In genomic region chr9:73081979-73082657, GRCh38 we compare ENCODE assay signal across 8 cellular contexts.
DNase-seq lines count a peak whose midpoint lies in the region; ATAC-seq and TF ChIP-seq lines count a peak whose summit lies in the region.

No MANE protein-coding gene starts in this region.

- no peak overlapping the region for H3K27ac ChIP-seq in HCT116 (ENCODE audit: low read depth, low read length)
- H3K27ac ChIP-seq in uterus = no peak overlapping the region

- H3K4me2 ChIP-seq in HCT116 (ENCODE audit: low read length) = no peak overlapping the region

- H3K9me3 ChIP-seq in HCT116 (ENCODE audit: control insufficient read depth in 1 of 2, insufficient read depth in 1 of 2, low read depth in 1 of 2, low read length in 2 of 2) (no peaks in the 10 kb centered on the region), uterus (peaks cover 0 to 2% of the 10 kb centered on the region in 2 donors)

- peaks cover 71% of the 10 kb centered on the region for H3K27me3 Mint-ChIP-seq in MCF 10A (ENCODE audit: insufficient read depth, unreplicated experiment)

- peak overlapping the region; percentile 36 for H2AFZ ChIP-seq in HCT116 (ENCODE audit: low read depth, low read length, poor library complexity, severe bottlenecking)

- H3K4me1 ChIP-seq in HCT116 (ENCODE audit: control insufficient read depth in 1 of 2, insufficient read depth in 2 of 2, low read length in 2 of 2) (peaks cover 5 to 12% of the 10 kb centered on the region in 2 experiments; a peak in 3 of 4 replicates), uterus (no peaks in the 10 kb centered on the region)

- POLR2A ChIA-PET in HCT116 (lab: Charles Lee) (interaction anchor here (1.3 kb wide), 1 partner anchor 224 kb away, joined by 4 read pairs; no protein-coding TSS in a partner anchor), MCF 10A (lab: Yijun Ruan, JAX) (interaction anchor here (0.7 kb wide), 1 partner anchor 15 kb away, joined by 3 read pairs; no protein-coding TSS in a partner anchor)

- H3K36me3 ChIP-seq in HCT116 (ENCODE audit: control insufficient read depth in 1 of 2, insufficient read depth in 2 of 2, low read length in 2 of 2) (no peaks in the 10 kb centered on the region), uterus (no peaks in the 10 kb centered on the region)

- RAD21 ChIA-PET in HCT116 (lab: Charles Lee; ENCODE audit: low non-redundant PET in 1 of 2, low total read pairs in 2 of 2, uncharacterized antibody in 2 of 2, unreplicated experiment in 2 of 2) = no interaction called here

- no peaks in the 10 kb centered on the region for H3K9me3 Mint-ChIP-seq in MCF 10A (ENCODE audit: unreplicated experiment)

- peak; percentile 65 for DNase-seq in ELF-1 (ENCODE audit: low read depth, low spot score)
- DNase-seq in HCT116 (ENCODE audit: low read depth, low spot score) = peak; percentile 41
- peak; percentile 3 for DNase-seq in NCI-H2196 treated with DMSO at 0.1 percent for 48 hours (lab: John Stamatoyannopoulos, UW; ENCODE audit: unreplicated experiment)
- DNase-seq in MCF 10A (ENCODE audit: unreplicated experiment) = peak; percentile 53
- DNase-seq in kidney glomerular epithelial cell (lab: John Stamatoyannopoulos, UW) = peak; percentile 64
- no peak for DNase-seq in uterus
- no peak for DNase-seq in cerebellar nuclear complex (lab: John Stamatoyannopoulos, UW)
- no peak for DNase-seq in cortex of kidney (lab: John Stamatoyannopoulos, UW)

- no peaks in the 10 kb centered on the region for H3K36me3 Mint-ChIP-seq in MCF 10A (ENCODE audit: insufficient read depth, unreplicated experiment)

- H3K27me3 ChIP-seq in HCT116 (ENCODE audit: insufficient read depth, low read length) (no peaks in the 10 kb centered on the region), uterus (no peaks in the 10 kb centered on the region)

- TF ChIP-seq POLR2A in HCT116 (IDR thresholded peaks at IDR 0.05; ENCODE audit: borderline replicate concordance, extremely low read depth, insufficient read depth, insufficient read length) (no peak), uterus (IDR thresholded peaks at IDR 0.05) (no peak)

- H3K4me3 ChIP-seq in HCT116 (replicated peaks in 1 of 2; ENCODE audit: low read depth in 1 of 2, low read length in 2 of 2) (no peak overlapping the region), uterus (no peak overlapping the region)

- CTCF ChIA-PET in HCT116 (lab: Charles Lee) = interaction anchor here (0.8 to 5.2 kb wide), 14 partner anchors 9 to 224 kb away, joined by 3 to 46 read pairs (median 4); no protein-coding TSS in a partner anchor
- CTCF ChIA-PET in MCF 10A (lab: Yijun Ruan, JAX) = interaction anchor here (0.5 to 6.0 kb wide), 19 partner anchors 8 to 937 kb away, joined by 3 to 68 read pairs (median 4); no protein-coding TSS in a partner anchor

- TF ChIP-seq RAD21 in HCT116 (IDR thresholded peaks at IDR 0.05; ENCODE audit: low read depth) = peak; percentile 73

- ATAC-seq in HCT116 = peak; percentile 68

- no peak overlapping the region for H3K4me3 Mint-ChIP-seq in MCF 10A (ENCODE audit: unreplicated experiment)

- no peaks in the 10 kb centered on the region for H3K4me1 Mint-ChIP-seq in MCF 10A (ENCODE audit: insufficient read depth, unreplicated experiment)

- intact Hi-C loops in HCT116 (cut with micrococcal nuclease) = loop anchor here (2.0 to 5.0 kb wide), 2 partner anchors 211 to 225 kb away; no protein-coding TSS in a partner anchor
- intact Hi-C loops in MCF 10A (cut with micrococcal nuclease) = loop anchor here (1.0 to 5.0 kb wide), 3 partner anchors 102 to 225 kb away; no protein-coding TSS in a partner anchor
- intact Hi-C loops in uterus (cut with DNase I; ENCODE audit: low total_unique reads) = no loop called here

- H3K27ac Mint-ChIP-seq in MCF 10A (ENCODE audit: low read depth, unreplicated experiment) = no peak overlapping the region

- H3K9ac ChIP-seq in HCT116 (ENCODE audit: low read length) = no peak overlapping the region

- TF ChIP-seq CTCF in HCT116 (IDR thresholded peaks at IDR 0.05 in 2 of 3, conservative IDR thresholded peaks at IDR 0.05 in 1 of 3; ENCODE audit: borderline replicate concordance in 1 of 3, insufficient read depth in 1 of 3, low read depth in 2 of 3, low read length in 2 of 3) (peak; percentile 57 to 78 (median 78); a peak in 5 of 6 replicates), MCF 10A (IDR thresholded peaks at IDR 0.05; ENCODE audit: unreplicated experiment) (peak; percentile 54), uterus (IDR thresholded peaks at IDR 0.05) (peak; percentile 69 to 83 (median 78))

- no TSS peak for BruUV-seq in HCT116 (replicated peaks; lab: Mats Ljungman, UMichigan)
- no TSS peak for BruUV-seq in MCF 10A (replicated peaks; lab: Mats Ljungman, UMichigan)

- H3K9me2 ChIP-seq in HCT116 (ENCODE audit: insufficient read depth) = no peaks in the 10 kb centered on the region; the same call in 1 of the 2 replicates

- H4K20me1 ChIP-seq in HCT116 (ENCODE audit: insufficient read depth) = no peaks in the 10 kb centered on the region

- no peaks in the 10 kb centered on the region for H3K79me2 ChIP-seq in HCT116 (ENCODE audit: insufficient read depth, low read length)

TF ChIP-seq in HCT116, 20 proteins besides CTCF, POLR2A, EP300 and RAD21:
- TF ChIP-seq ELF1 (IDR thresholded peaks at IDR 0.05; ENCODE audit: borderline replicate concordance, low read depth) (no peak), CEBPB (IDR thresholded peaks at IDR 0.05; ENCODE audit: low read depth) (no peak; the same call in 1 of the 2 replicates), EZH2 (IDR thresholded peaks at IDR 0.05) (no peak), EGR1 (IDR thresholded peaks at IDR 0.05; ENCODE audit: low read depth) (no peak)
- TF ChIP-seq, protein P1, sequence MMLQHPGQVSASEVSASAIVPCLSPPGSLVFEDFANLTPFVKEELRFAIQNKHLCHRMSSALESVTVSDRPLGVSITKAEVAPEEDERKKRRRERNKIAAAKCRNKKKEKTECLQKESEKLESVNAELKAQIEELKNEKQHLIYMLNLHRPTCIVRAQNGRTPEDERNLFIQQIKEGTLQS (IDR thresholded peaks at IDR 0.05) = no peak
- TF ChIP-seq, protein P2, sequence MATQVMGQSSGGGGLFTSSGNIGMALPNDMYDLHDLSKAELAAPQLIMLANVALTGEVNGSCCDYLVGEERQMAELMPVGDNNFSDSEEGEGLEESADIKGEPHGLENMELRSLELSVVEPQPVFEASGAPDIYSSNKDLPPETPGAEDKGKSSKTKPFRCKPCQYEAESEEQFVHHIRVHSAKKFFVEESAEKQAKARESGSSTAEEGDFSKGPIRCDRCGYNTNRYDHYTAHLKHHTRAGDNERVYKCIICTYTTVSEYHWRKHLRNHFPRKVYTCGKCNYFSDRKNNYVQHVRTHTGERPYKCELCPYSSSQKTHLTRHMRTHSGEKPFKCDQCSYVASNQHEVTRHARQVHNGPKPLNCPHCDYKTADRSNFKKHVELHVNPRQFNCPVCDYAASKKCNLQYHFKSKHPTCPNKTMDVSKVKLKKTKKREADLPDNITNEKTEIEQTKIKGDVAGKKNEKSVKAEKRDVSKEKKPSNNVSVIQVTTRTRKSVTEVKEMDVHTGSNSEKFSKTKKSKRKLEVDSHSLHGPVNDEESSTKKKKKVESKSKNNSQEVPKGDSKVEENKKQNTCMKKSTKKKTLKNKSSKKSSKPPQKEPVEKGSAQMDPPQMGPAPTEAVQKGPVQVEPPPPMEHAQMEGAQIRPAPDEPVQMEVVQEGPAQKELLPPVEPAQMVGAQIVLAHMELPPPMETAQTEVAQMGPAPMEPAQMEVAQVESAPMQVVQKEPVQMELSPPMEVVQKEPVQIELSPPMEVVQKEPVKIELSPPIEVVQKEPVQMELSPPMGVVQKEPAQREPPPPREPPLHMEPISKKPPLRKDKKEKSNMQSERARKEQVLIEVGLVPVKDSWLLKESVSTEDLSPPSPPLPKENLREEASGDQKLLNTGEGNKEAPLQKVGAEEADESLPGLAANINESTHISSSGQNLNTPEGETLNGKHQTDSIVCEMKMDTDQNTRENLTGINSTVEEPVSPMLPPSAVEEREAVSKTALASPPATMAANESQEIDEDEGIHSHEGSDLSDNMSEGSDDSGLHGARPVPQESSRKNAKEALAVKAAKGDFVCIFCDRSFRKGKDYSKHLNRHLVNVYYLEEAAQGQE (IDR thresholded peaks at IDR 0.05; ENCODE audit: low read depth) = no peak
TF ChIP-seq in HCT116: peak in this region for 0.

Comparison
In these comparisons a context has a peak if more than half of its experiments do, and no peak if none do; other contexts are left out.
1. DNase-seq: peak in ELF-1 (single experiment), HCT116 (single experiment), NCI-H2196 treated with DMSO at 0.1 percent for 48 hours (single experiment), MCF 10A (single experiment) and kidney glomerular epithelial cell (single experiment); none in uterus (0 of 2), cerebellar nuclear complex (0 of 2) and cortex of kidney (single experiment).
2. Peak in every context shown above with its lines, with median percentiles within 50 percentile points of each other: CTCF ChIP-seq.